In the genomic region with DNA sequence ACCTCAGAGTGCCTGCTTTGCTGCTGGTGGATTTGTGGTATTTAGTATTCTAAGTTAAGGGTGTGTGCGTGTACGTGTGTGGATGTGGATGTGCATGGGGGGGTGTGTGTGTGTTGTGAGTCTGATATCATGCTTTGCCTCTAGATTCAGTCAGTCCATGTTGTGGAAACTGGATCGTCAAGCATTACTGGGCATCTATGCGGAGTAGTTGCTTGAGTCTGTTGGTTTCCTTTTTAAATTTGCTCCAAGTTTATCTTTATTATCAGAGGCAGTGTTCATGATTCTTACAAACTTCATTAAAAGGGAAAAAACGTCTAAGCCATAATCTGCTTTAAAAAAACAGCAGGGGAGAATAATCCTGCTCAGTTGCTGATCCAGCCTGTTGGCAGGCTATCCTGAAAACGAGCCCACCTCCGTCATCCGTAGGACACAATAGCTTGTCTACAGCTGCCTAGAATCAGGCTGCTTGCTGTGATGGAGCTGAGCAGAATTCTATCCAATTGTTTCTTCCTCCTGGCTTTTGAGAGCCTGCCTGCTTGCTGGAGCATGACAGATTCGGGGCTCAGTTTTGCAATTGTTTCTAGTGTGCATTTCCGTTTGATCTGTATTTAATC, we compare ENCODE assay signal across 15 cellular contexts. TPM values are rescaled to one million over a fixed set of nuclear protein-coding genes. Genes with fewer than 3 reads are reported as not detected.
DNase-seq lines count a peak whose midpoint lies in the region; ATAC-seq and TF ChIP-seq lines count a peak whose summit lies in the region.
"Had no signal": no experiment of that assay in that cellular context is flagged by ENCODE, and none has a peak within 500 bp of the region (broad histone marks: within the 10 kb centered on the region; RNA-seq: fewer than 3 reads in every experiment).

No MANE protein-coding gene starts in this region.

- H3K4me1 ChIP-seq in adrenal gland (replicated peaks in 1 of 2), result peaks cover 16 to 42% of the 10 kb centered on the region in 2 donors

- no peaks in the 10 kb centered on the region for H3K36me3 ChIP-seq in adrenal gland (replicated peaks in 1 of 2)
- H3K36me3 ChIP-seq: MG63 had no signal

- H3K9me3 Mint-ChIP-seq in activated naive CD8-positive, alpha-beta T cell treated with anti-CD3 and anti-CD28 coated beads for 36 hours, result no peaks in the 10 kb centered on the region
- H3K9me3 Mint-ChIP-seq: CD8-positive, alpha-beta T cell had no signal

- H3K4me3 ChIP-seq in adrenal gland, result no peak overlapping the region
- H3K4me3 ChIP-seq: GM12878, MG63, skin epidermis had no signal

- no peak for TF ChIP-seq CTCF in adrenal gland (IDR thresholded peaks at IDR 0.05)

- WGBS in adrenal gland, 4 donors, result 45 to 50% (median 47%) methylated on average over 10 of the region's 10 CpGs

- intact Hi-C loops in adrenal gland (cut with DNase I), result no loop called here

- no peak overlapping the region for H3K27ac Mint-ChIP-seq in activated naive CD8-positive, alpha-beta T cell treated with anti-CD3 and anti-CD28 coated beads for 36 hours
- H3K27ac Mint-ChIP-seq: CD8-positive, alpha-beta T cell had no signal

- peak overlapping the region in 3 of 5 donors; percentile 25 to 43 (median 27) for H3K27ac ChIP-seq in adrenal gland
- H3K27ac ChIP-seq: skin epidermis had no signal

- H3K27me3 Mint-ChIP-seq in activated naive CD8-positive, alpha-beta T cell treated with anti-CD3 and anti-CD28 coated beads for 36 hours, result no peaks in the 10 kb centered on the region

- no peak for TF ChIP-seq POLR2A in adrenal gland (IDR thresholded peaks at IDR 0.05)

- no peaks in the 10 kb centered on the region for H3K27me3 ChIP-seq in adrenal gland
- H3K27me3 ChIP-seq: MG63 had no signal

- ATAC-seq in HG02798 (IDR thresholded peaks at IDR 0.05; ENCODE audit: poor library complexity, unreplicated experiment), result no peak
- ATAC-seq in HG03025 (IDR thresholded peaks at IDR 0.05; ENCODE audit: low FRiP score, unreplicated experiment), result no peak
- ATAC-seq: CD8-positive, alpha-beta T cell had no signal

- DNase-seq in COR-L47 (lab: John Stamatoyannopoulos, UW) (peak; percentile 32), NCI-H1092 (lab: John Stamatoyannopoulos, UW) (peak; percentile 63), adrenal gland (peak in 3 of 7 donors; percentile 18 to 56 (median 22)), lung microvascular endothelial cell (ENCODE audit: low read depth in 2 of 2) (peak; percentile 58 to 66), foreskin melanocyte (no peak)
- DNase-seq in activated naive CD8-positive, alpha-beta T cell treated with anti-CD3 and anti-CD28 coated beads for 36 hours, result no peak
- DNase-seq: activated CD8-positive, alpha-beta memory T cell treated with anti-CD3 and anti-CD28 coated beads, Interleukin-2, amount 50 U/mL, for 48 hours; amniotic stem cell; MG63; OCI-M1 had no signal

- H3K4me1 Mint-ChIP-seq in activated naive CD8-positive, alpha-beta T cell treated with anti-CD3 and anti-CD28 coated beads for 36 hours, result peaks cover 36% of the 10 kb centered on the region

- no peak overlapping the region for H3K4me3 Mint-ChIP-seq in activated naive CD8-positive, alpha-beta T cell treated with anti-CD3 and anti-CD28 coated beads for 36 hours
- H3K4me3 Mint-ChIP-seq: CD8-positive, alpha-beta T cell had no signal

- H3K36me3 Mint-ChIP-seq in activated naive CD8-positive, alpha-beta T cell treated with anti-CD3 and anti-CD28 coated beads for 36 hours, result no peaks in the 10 kb centered on the region
- H3K36me3 Mint-ChIP-seq: CD8-positive, alpha-beta T cell had no signal

- H3K9me3 ChIP-seq in adrenal gland (replicated peaks in 1 of 3), result no peaks in the 10 kb centered on the region
- H3K9me3 ChIP-seq: MG63 had no signal

RNA-seq across cellular contexts. Expression of a gene that starts 6.7 kb away (rescaled TPM):
- total RNA-seq in adrenal gland (10 to 100 TPM in 6 of 8 donors, 1 to 10 TPM in 2; 9.5 to 19.1 (median 15.8) TPM), lung microvascular endothelial cell (4.8 and 7.3 TPM in 2 replicates)
- 10 to 100 TPM in 2 of 3 donors, 1 to 10 TPM in 1; 4.2 to 14.2 (median 10.0) TPM for polyA plus RNA-seq in adrenal gland
- total RNA-seq in activated naive CD8-positive, alpha-beta T cell treated with anti-CD3 and anti-CD28 coated beads for 36 hours, result 1 to 10 TPM; 2.2 to 2.5 TPM

Comparison
In these comparisons a context has a peak if more than half of its experiments do, and no peak if none do; other contexts are left out.
1. DNase-seq: peak in COR-L47 (single experiment), NCI-H1092 (single experiment) and lung microvascular endothelial cell (2 of 2); none in activated naive CD8-positive, alpha-beta T cell treated with anti-CD3 and anti-CD28 coated beads for 36 hours (single experiment) and foreskin melanocyte (single experiment).